Comparison of ENCODE assay signal across 26 cellular contexts in the genomic region with DNA sequence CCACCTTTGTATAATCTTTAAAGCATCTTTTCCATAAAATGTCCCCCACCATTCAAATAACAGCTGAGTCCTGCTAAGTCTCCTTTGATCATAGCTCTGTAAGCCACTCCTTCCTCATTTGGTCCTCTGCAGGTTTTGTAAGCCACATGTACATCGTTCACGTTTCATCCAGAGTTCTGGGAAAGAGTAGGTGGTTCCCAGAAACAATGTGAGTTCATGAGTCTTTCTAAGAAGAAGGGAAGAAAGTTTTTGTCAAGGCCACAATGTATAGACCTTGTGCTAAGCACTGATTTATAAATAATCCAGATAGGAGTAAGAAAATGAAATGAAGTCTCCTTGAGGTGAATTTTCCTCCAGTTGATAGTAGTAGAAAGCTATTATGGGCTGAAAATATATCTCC. TPM values are rescaled to one million over a fixed set of nuclear protein-coding genes. Genes with fewer than 3 reads are reported as not detected.
"Had no signal": no experiment of that assay in that cellular context is flagged by ENCODE, and none has a peak within 500 bp of the region (broad histone marks: within the 10 kb centered on the region; RNA-seq: fewer than 3 reads in every experiment).

No MANE protein-coding gene starts in this region.

- H3K4me3 ChIP-seq: colonic mucosa, hepatocyte, left ventricle myocardium inferior, lower lobe of right lung, ovary, right atrium auricular region, sigmoid colon, skin epidermis, tibial nerve had no signal

- H3K27ac ChIP-seq: colonic mucosa, hepatocyte, left ventricle myocardium inferior, lower lobe of right lung, ovary, right atrium auricular region, sigmoid colon, skin epidermis, tibial nerve had no signal

- H3K27me3 ChIP-seq: colonic mucosa, hepatocyte, ovary, right atrium auricular region, tibial nerve had no signal

- H3K9me3 Mint-ChIP-seq: memory B cell, natural killer cell, neural crest cell had no signal

- H3K9me3 ChIP-seq: colonic mucosa, left ventricle myocardium inferior, lower lobe of right lung, ovary, right atrium auricular region, sigmoid colon, tibial nerve had no signal

- H3K36me3 ChIP-seq: colonic mucosa, left ventricle myocardium inferior, lower lobe of right lung, ovary, right atrium auricular region, sigmoid colon, tibial nerve had no signal

- H3K27ac Mint-ChIP-seq: memory B cell, mesothelial cell of epicardium, natural killer cell had no signal

- H3K4me1 Mint-ChIP-seq: mesothelial cell of epicardium, natural killer cell had no signal

- DNase-seq: dermis blood vessel endothelial cell; foreskin melanocyte; kidney; left cardiac atrium; left ventricle myocardium inferior; lower lobe of right lung; natural killer cell; nucleus accumbens; ovary; sigmoid colon; stimulated activated CD4-positive, alpha-beta T cell treated with anti-CD3 and anti-CD28 coated beads, Interleukin-2, amount 100 ng/mL, for 24 hours; stimulated activated CD4-positive, alpha-beta T cell treated with anti-CD3 and anti-CD28 coated beads, Interleukin-4, amount 100 ng/mL, for 4 hours; stimulated activated naive CD4-positive, alpha-beta T cell had no signal

- H3K36me3 Mint-ChIP-seq: memory B cell, mesothelial cell of epicardium, natural killer cell had no signal

- ATAC-seq: left cardiac atrium, natural killer cell had no signal

- H3K4me3 Mint-ChIP-seq: memory B cell, mesothelial cell of epicardium, natural killer cell, neural crest cell had no signal

- H3K4me1 ChIP-seq: colonic mucosa, left ventricle myocardium inferior, lower lobe of right lung, right atrium auricular region, sigmoid colon had no signal

RNA-seq across cellular contexts. Expression of a gene that starts 8.7 kb away (rescaled TPM):
- total RNA-seq: dermis blood vessel endothelial cell, epithelial cell of proximal tubule, left cardiac atrium, left ventricle myocardium inferior, lower lobe of right lung, mesothelial cell of epicardium, neural crest cell, posterior vena cava, right atrium auricular region, temporal lobe, ureter had no signal

RNA-seq across cellular contexts. Expression of a gene that starts 13.4 kb away (rescaled TPM):
- total RNA-seq: dermis blood vessel endothelial cell, epithelial cell of proximal tubule, kidney, left cardiac atrium, left ventricle myocardium inferior, lower lobe of right lung, mesothelial cell of epicardium, myocyte, natural killer cell, neural crest cell, posterior vena cava, right atrium auricular region, sigmoid colon, temporal lobe, tibial nerve, ureter had no signal

RNA-seq across cellular contexts. Expression of a gene that starts 53.3 kb away (rescaled TPM):
- total RNA-seq: dermis blood vessel endothelial cell, myocyte, natural killer cell, tibial nerve had no signal
